23 cellular contexts compared by ENCODE assay signal in the genomic region with DNA sequence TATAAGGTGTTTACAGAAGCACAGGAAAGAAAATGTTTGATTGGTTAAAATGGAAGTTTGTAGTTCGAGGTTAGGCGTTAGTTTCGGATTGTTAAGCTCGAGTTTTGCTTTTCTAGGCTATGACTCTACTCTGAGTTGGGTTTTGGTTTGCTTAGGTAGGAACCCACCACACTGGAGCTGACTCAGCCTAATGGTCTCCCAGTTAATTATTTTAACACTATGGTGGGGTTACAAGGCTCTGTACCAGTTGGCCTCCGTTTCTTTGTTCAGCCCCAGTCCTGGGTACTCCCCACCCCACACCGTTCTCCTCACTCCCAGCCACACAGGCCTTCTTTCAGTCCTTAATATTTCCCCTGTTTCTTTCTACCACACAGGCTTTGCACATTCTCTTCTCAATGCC.
A peak's percentile ranks its signal among the peaks of the same experiment; 100 is the strongest.
DNase-seq lines count a peak whose midpoint lies in the region; ATAC-seq, FAIRE-seq and TF ChIP-seq lines count a peak whose summit lies in the region.
"Had no signal": no experiment of that assay in that cellular context is flagged by ENCODE, and none has a peak within 500 bp of the region (broad histone marks: within the 10 kb centered on the region; RNA-seq: fewer than 3 reads in every experiment).

No MANE protein-coding gene starts in this region.

- CTCF ChIA-PET in CD4-positive, alpha-beta T cell (lab: Charles Lee), result no interaction called here

- H3K9ac ChIP-seq in KMS-11 (no peak overlapping the region; the same call in 1 of the 2 replicates), astrocyte (ENCODE audit: low read length) (no peak overlapping the region)
- H3K9ac ChIP-seq: BLaER1 had no signal

- no peaks in the 10 kb centered on the region for H3K9me3 Mint-ChIP-seq in astrocyte (ENCODE audit: unreplicated experiment)
- no peaks in the 10 kb centered on the region for H3K9me3 Mint-ChIP-seq in nephron progenitor cell
- no peaks in the 10 kb centered on the region for H3K9me3 Mint-ChIP-seq in CD4-positive, alpha-beta T cell
- H3K9me3 Mint-ChIP-seq: CD14-positive monocyte; CD8-positive, alpha-beta T cell had no signal

- H4K20me1 ChIP-seq in KMS-11 (ENCODE audit: insufficient read depth) (no peaks in the 10 kb centered on the region), astrocyte (ENCODE audit: insufficient read depth, low read length) (no peaks in the 10 kb centered on the region)
- H4K20me1 ChIP-seq: BLaER1 had no signal

- DNase-seq in GM06990 (ENCODE audit: extremely low read depth, insufficient read length) (peak; percentile 4), astrocyte (ENCODE audit: low read depth) (no peak), kidney tubule cell (ENCODE audit: low spot score) (peak; percentile 45), nephron progenitor cell (no peak), NAMALWA (ENCODE audit: low spot score) (no peak)
- DNase-seq in activated CD4-positive, CD25-positive, alpha-beta regulatory T cell treated with anti-CD3 and anti-CD28 coated beads, Interleukin-2, amount 50 U/mL, for 72 hours, result no peak
- DNase-seq in CD4-positive, alpha-beta T cell, result no peak
- DNase-seq: BE2C; C1 segment of cervical spinal cord; Caco-2; Calu3; CD4-positive, CD25-positive, alpha-beta regulatory T cell; CD8-positive, alpha-beta T cell; GF-D8 had no signal

- no peak for TF ChIP-seq CTCF in GM06990 (IDR thresholded peaks at IDR 0.05; ENCODE audit: insufficient read depth, low read length, poor library complexity, severe bottlenecking)
- no peak for TF ChIP-seq CTCF in KMS-11 (conservative IDR thresholded peaks at IDR 0.05; ENCODE audit: low read depth, low read length)
- no peak for TF ChIP-seq CTCF in astrocyte (IDR thresholded peaks at IDR 0.05; ENCODE audit: insufficient read depth, low read depth, low read length)
- TF ChIP-seq CTCF in nephron progenitor cell (IDR thresholded peaks at IDR 0.05), result no peak
- no peak for TF ChIP-seq CTCF in CD4-positive, alpha-beta T cell (IDR thresholded peaks at IDR 0.05)

- H3K9me3 ChIP-seq in astrocyte (ENCODE audit: insufficient read depth, low read depth, low read length), result no peaks in the 10 kb centered on the region
- no peaks in the 10 kb centered on the region for H3K9me3 ChIP-seq in CD4-positive, alpha-beta T cell (ENCODE audit: control insufficient read depth, low read length)
- H3K9me3 ChIP-seq: A549, BE2C, BLaER1, Caco-2 had no signal

- POLR2A ChIA-PET in CD4-positive, alpha-beta T cell (lab: Charles Lee), result no interaction called here

- H3K36me3 ChIP-seq in GM06990 (ENCODE audit: control insufficient read depth, insufficient read depth, low read length) (no peaks in the 10 kb centered on the region), KMS-11 (ENCODE audit: insufficient read depth) (no peaks in the 10 kb centered on the region), astrocyte (ENCODE audit: insufficient read depth, low read length) (no peaks in the 10 kb centered on the region)
- H3K36me3 ChIP-seq: BE2C, BLaER1 had no signal

- intact Hi-C loops in CD4-positive, alpha-beta T cell (cut with DNase I, micrococcal nuclease), result no loop called here

- H3K4me1 Mint-ChIP-seq in astrocyte (ENCODE audit: low read depth, unreplicated experiment) (peaks cover 9% of the 10 kb centered on the region), nephron progenitor cell (no peaks in the 10 kb centered on the region)
- no peaks in the 10 kb centered on the region for H3K4me1 Mint-ChIP-seq in CD4-positive, alpha-beta T cell (ENCODE audit: low read depth)
- H3K4me1 Mint-ChIP-seq: CD14-positive monocyte; CD4-positive, CD25-positive, alpha-beta regulatory T cell had no signal

- H3K4me3 Mint-ChIP-seq in astrocyte (ENCODE audit: unreplicated experiment) (no peak overlapping the region), nephron progenitor cell (no peak overlapping the region)
- no peak overlapping the region for H3K4me3 Mint-ChIP-seq in CD4-positive, alpha-beta T cell
- H3K4me3 Mint-ChIP-seq: CD14-positive monocyte; CD8-positive, alpha-beta T cell had no signal

- H3K27me3 Mint-ChIP-seq in astrocyte (ENCODE audit: low read depth, unreplicated experiment) (peaks cover 5% of the 10 kb centered on the region), nephron progenitor cell (ENCODE audit: low read depth, poor library complexity) (peaks cover 3% of the 10 kb centered on the region)
- H3K27me3 Mint-ChIP-seq in CD4-positive, alpha-beta T cell, result no peaks in the 10 kb centered on the region
- H3K27me3 Mint-ChIP-seq: CD4-positive, CD25-positive, alpha-beta regulatory T cell had no signal

- H3K27ac Mint-ChIP-seq in astrocyte (ENCODE audit: unreplicated experiment) (no peak overlapping the region), nephron progenitor cell (no peak overlapping the region)
- no peak overlapping the region for H3K27ac Mint-ChIP-seq in CD4-positive, alpha-beta T cell
- H3K27ac Mint-ChIP-seq: CD14-positive monocyte; CD4-positive, CD25-positive, alpha-beta regulatory T cell; CD8-positive, alpha-beta T cell had no signal

- H2AFZ ChIP-seq in KMS-11 (ENCODE audit: low read depth), result no peak overlapping the region
- no peak overlapping the region for H2AFZ ChIP-seq in astrocyte (ENCODE audit: low read depth, low read length)

- H3K4me2 ChIP-seq in KMS-11, result peak overlapping the region; percentile 3; the same call in 1 of the 2 replicates
- H3K4me2 ChIP-seq in astrocyte (ENCODE audit: low read length), result peak overlapping the region; percentile 19
- H3K4me2 ChIP-seq: A549, BLaER1 had no signal

- H3K79me2 ChIP-seq in KMS-11 (ENCODE audit: insufficient read depth, low read depth), result no peaks in the 10 kb centered on the region
- H3K79me2 ChIP-seq in astrocyte (ENCODE audit: insufficient read depth, low read length), result no peaks in the 10 kb centered on the region

- H3K27ac ChIP-seq in KMS-11 (peak overlapping the region; percentile 84), astrocyte (ENCODE audit: low read depth, low read length) (no peak overlapping the region)
- no peak overlapping the region for H3K27ac ChIP-seq in CD4-positive, alpha-beta T cell (ENCODE audit: low read depth, low read length)
- H3K27ac ChIP-seq: 22Rv1, A549, BLaER1 had no signal

- peaks cover 94% of the 10 kb centered on the region for H3K4me1 ChIP-seq in KMS-11 (ENCODE audit: low read depth, poor library complexity, severe bottlenecking)
- H3K4me1 ChIP-seq in astrocyte (ENCODE audit: insufficient read depth, low read length), result peaks cover 9% of the 10 kb centered on the region
- H3K4me1 ChIP-seq: A549, BE2C, BLaER1, Caco-2 had no signal

- H3K36me3 Mint-ChIP-seq in astrocyte (ENCODE audit: low read depth, unreplicated experiment), result no peaks in the 10 kb centered on the region
- H3K36me3 Mint-ChIP-seq in nephron progenitor cell (ENCODE audit: low read depth), result no peaks in the 10 kb centered on the region
- H3K36me3 Mint-ChIP-seq in CD4-positive, alpha-beta T cell (ENCODE audit: low read depth), result no peaks in the 10 kb centered on the region
- H3K36me3 Mint-ChIP-seq: CD14-positive monocyte; CD4-positive, CD25-positive, alpha-beta regulatory T cell; CD8-positive, alpha-beta T cell had no signal

- no peak for FAIRE-seq in astrocyte (lab: Jason Lieb, UNC)
- FAIRE-seq: A549, D721Med, G401.6, GM12892, GM18507 had no signal

- H3K4me3 ChIP-seq in GM06990 (replicated peaks; ENCODE audit: low read depth, low read length), result no peak overlapping the region
- no peak overlapping the region for H3K4me3 ChIP-seq in KMS-11 (IDR thresholded peaks at IDR 0.05; ENCODE audit: insufficient read depth, low read depth, low read length)
- no peak overlapping the region for H3K4me3 ChIP-seq in astrocyte (ENCODE audit: insufficient read depth, low read depth, low read length)
- H3K4me3 ChIP-seq: A549, BLaER1 had no signal

- ATAC-seq in CD4-positive, alpha-beta T cell (ENCODE audit: poor library complexity), result no peak
- ATAC-seq: A549; CD8-positive, alpha-beta T cell had no signal

- H3K27me3 ChIP-seq in GM06990 (replicated peaks; ENCODE audit: control insufficient read depth, insufficient read depth, low read length) (no peaks in the 10 kb centered on the region), KMS-11 (ENCODE audit: insufficient read depth, low read depth) (no peaks in the 10 kb centered on the region), astrocyte (ENCODE audit: insufficient read depth, low read length) (no peaks in the 10 kb centered on the region)
- no peaks in the 10 kb centered on the region for H3K27me3 ChIP-seq in CD4-positive, alpha-beta T cell (ENCODE audit: control insufficient read depth, insufficient read depth, low read length)
- H3K27me3 ChIP-seq: BE2C, BLaER1 had no signal

Comparison
In these comparisons a context has a peak if more than half of its experiments do, and no peak if none do; other contexts are left out.
1. DNase-seq: peak in GM06990 (single experiment) and kidney tubule cell (single experiment); none in astrocyte (single experiment), nephron progenitor cell (single experiment), activated CD4-positive, CD25-positive, alpha-beta regulatory T cell treated with anti-CD3 and anti-CD28 coated beads, Interleukin-2, amount 50 U/mL, for 72 hours (single experiment), NAMALWA (single experiment) and CD4-positive, alpha-beta T cell (0 of 10).